ENCODE assay signal across 2 cellular contexts in the genomic region with DNA sequence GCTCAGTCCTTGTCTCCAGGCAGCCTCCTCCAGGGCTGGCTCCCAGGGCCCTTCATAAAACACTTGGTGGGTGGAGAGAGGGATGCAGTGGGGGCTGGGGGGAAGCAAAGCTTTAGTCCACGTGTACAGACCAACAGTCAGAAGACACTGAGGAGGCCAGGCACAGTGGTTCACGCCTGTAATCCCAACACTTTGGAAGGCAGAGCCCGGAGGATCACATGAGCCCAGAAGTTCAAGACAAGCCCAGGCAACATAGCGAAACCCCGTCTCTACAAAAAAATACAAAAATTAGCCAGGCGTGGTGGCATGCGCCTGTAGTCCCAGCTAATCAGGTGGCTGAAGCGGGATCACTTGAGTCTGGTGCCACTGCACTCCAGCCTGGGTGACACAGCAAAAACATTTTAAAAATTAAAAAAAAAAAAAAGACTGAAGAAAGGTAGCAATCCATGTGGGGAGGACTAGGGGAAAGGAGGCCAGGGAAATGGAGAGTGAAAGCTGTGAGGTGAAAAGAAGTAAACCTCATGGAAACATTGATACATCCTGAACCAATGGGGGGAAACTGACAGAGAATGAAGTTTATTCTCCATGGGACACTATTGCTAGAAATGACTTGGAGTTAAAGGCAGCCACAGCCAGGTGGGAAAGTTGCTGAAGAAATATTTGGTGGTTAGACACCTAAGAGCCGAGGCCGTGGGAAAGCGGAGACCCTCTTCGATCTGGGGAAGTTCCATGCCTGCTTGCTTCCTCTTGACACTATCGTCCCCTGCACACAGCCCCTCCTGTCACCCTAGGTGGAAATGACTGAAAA.
TF ChIP-seq lines count a peak whose summit lies in the region.

No MANE protein-coding gene starts in this region.

TF ChIP-seq in HepG2, 621 proteins besides CTCF, POLR2A, EP300 and RAD21:
- TF ChIP-seq NFE2L2 (IDR thresholded peaks at IDR 0.05; ENCODE audit: low read length) (0 out of 2 replicates have a peak, but pooled peaks have one; percentile 7), ARNT (IDR thresholded peaks at IDR 0.05) (no peak), GTF3A (CRISPR knock-in tag; conservative IDR thresholded peaks at IDR 0.05) (no peak), ZNF460 (CRISPR knock-in tag; IDR thresholded peaks at IDR 0.05; ENCODE audit: borderline replicate concordance) (no peak), ARID5B (CRISPR knock-in tag; IDR thresholded peaks at IDR 0.05) (no peak), IRF2 (CRISPR knock-in tag; IDR thresholded peaks at IDR 0.05) (no peak)

TF ChIP-seq in GM12878, 131 proteins besides CTCF, POLR2A, EP300 and RAD21:
- TF ChIP-seq SIX5 (IDR thresholded peaks at IDR 0.05; ENCODE audit: low read depth, low read length, severe bottlenecking) (no peak), GATAD2B (conservative IDR thresholded peaks at IDR 0.05; ENCODE audit: low read depth) (no peak), ZBTB11 (CRISPR knock-in tag; IDR thresholded peaks at IDR 0.05) (no peak), FOXM1 (IDR thresholded peaks at IDR 0.05; ENCODE audit: low read depth, low read length) (no peak), GABPA (IDR thresholded peaks at IDR 0.05; ENCODE audit: low read depth) (no peak), BCL11A (IDR thresholded peaks at IDR 0.05; ENCODE audit: low read depth, low read length) (no peak), KDM1A (IDR thresholded peaks at IDR 0.05; ENCODE audit: borderline replicate concordance) (no peak), LARP7 (IDR thresholded peaks at IDR 0.05) (no peak), TCF7 (IDR thresholded peaks at IDR 0.05; ENCODE audit: borderline replicate concordance) (no peak), BHLHE40 (IDR thresholded peaks at IDR 0.05; ENCODE audit: borderline replicate concordance in 1 of 2, low read depth in 2 of 2, low read length in 1 of 2) (no peak), SUPT20H (IDR thresholded peaks at IDR 0.05; ENCODE audit: borderline replicate concordance, control insufficient read depth, low read depth, low read length) (no peak), POLR2AphosphoS5 (IDR thresholded peaks at IDR 0.05; ENCODE audit: low read length) (no peak), HDAC2 (IDR thresholded peaks at IDR 0.05) (no peak), BACH1 (IDR thresholded peaks at IDR 0.05; ENCODE audit: borderline replicate concordance) (no peak), RELA (IDR thresholded peaks at IDR 0.05; ENCODE audit: borderline replicate concordance, partially characterized antibody) (no peak), FOS (IDR thresholded peaks at IDR 0.05; ENCODE audit: borderline replicate concordance, extremely low read depth, insufficient read length) (no peak), NFYA (IDR thresholded peaks at IDR 0.05; ENCODE audit: borderline replicate concordance, low read depth, low read length) (no peak), MEF2B (IDR thresholded peaks at IDR 0.05; ENCODE audit: partially characterized antibody, poor library complexity, severe bottlenecking) (no peak)
- TF ChIP-seq, protein P1, sequence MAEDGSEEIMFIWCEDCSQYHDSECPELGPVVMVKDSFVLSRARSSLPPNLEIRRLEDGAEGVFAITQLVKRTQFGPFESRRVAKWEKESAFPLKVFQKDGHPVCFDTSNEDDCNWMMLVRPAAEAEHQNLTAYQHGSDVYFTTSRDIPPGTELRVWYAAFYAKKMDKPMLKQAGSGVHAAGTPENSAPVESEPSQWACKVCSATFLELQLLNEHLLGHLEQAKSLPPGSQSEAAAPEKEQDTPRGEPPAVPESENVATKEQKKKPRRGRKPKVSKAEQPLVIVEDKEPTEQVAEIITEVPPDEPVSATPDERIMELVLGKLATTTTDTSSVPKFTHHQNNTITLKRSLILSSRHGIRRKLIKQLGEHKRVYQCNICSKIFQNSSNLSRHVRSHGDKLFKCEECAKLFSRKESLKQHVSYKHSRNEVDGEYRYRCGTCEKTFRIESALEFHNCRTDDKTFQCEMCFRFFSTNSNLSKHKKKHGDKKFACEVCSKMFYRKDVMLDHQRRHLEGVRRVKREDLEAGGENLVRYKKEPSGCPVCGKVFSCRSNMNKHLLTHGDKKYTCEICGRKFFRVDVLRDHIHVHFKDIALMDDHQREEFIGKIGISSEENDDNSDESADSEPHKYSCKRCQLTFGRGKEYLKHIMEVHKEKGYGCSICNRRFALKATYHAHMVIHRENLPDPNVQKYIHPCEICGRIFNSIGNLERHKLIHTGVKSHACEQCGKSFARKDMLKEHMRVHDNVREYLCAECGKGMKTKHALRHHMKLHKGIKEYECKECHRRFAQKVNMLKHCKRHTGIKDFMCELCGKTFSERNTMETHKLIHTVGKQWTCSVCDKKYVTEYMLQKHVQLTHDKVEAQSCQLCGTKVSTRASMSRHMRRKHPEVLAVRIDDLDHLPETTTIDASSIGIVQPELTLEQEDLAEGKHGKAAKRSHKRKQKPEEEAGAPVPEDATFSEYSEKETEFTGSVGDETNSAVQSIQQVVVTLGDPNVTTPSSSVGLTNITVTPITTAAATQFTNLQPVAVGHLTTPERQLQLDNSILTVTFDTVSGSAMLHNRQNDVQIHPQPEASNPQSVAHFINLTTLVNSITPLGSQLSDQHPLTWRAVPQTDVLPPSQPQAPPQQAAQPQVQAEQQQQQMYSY (CRISPR knock-in tag; IDR thresholded peaks at IDR 0.05), result no peak
- TF ChIP-seq, protein P2, sequence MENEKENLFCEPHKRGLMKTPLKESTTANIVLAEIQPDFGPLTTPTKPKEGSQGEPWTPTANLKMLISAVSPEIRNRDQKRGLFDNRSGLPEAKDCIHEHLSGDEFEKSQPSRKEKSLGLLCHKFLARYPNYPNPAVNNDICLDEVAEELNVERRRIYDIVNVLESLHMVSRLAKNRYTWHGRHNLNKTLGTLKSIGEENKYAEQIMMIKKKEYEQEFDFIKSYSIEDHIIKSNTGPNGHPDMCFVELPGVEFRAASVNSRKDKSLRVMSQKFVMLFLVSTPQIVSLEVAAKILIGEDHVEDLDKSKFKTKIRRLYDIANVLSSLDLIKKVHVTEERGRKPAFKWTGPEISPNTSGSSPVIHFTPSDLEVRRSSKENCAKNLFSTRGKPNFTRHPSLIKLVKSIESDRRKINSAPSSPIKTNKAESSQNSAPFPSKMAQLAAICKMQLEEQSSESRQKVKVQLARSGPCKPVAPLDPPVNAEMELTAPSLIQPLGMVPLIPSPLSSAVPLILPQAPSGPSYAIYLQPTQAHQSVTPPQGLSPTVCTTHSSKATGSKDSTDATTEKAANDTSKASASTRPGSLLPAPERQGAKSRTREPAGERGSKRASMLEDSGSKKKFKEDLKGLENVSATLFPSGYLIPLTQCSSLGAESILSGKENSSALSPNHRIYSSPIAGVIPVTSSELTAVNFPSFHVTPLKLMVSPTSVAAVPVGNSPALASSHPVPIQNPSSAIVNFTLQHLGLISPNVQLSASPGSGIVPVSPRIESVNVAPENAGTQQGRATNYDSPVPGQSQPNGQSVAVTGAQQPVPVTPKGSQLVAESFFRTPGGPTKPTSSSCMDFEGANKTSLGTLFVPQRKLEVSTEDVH (IDR thresholded peaks at IDR 0.05; ENCODE audit: low read depth, partially characterized antibody), result no peak
